In the genomic region with DNA sequence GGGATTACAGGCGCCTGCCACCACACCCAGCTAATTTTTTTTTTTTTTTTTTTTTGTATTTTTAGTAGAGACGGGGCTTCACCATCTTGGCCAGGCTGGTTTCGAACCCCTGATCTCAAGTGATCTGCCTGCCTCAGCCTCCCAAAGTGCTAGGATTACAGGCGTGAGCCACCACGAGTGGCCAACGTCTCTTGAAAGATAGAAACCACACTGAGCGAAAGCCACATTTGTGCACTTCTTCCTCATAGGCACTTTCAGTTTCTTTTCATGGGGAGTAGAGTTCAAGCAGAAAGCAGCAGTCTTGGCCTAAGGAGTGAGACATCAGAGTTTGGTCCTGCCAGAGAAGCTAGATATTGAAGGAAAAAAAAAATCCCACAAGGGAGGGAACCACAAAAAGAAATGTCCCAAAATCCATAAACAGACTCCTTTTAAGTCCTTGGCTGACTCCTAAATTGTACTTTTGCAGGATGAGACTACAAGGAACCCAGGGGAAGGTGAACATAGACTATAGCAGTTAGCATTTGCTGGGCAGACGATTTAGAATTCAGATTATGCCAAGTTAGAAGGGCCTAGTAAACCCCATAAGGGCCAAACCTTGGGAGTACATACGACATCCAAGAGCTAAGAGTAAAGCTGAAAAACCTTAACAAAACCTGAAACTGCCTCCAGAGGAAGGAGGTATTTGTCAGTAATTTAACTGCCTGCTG, we compare ENCODE assay signal across 8 cellular contexts. TPM values are rescaled to one million over a fixed set of nuclear protein-coding genes. Genes with fewer than 3 reads are reported as not detected.
A peak's percentile ranks its signal among the peaks of the same experiment; 100 is the strongest.
DNase-seq lines count a peak whose midpoint lies in the region; ATAC-seq and TF ChIP-seq lines count a peak whose summit lies in the region.

No MANE protein-coding gene starts in this region.

- H3K4me2 ChIP-seq in PC-9 = no peak overlapping the region

- H3K4me1 ChIP-seq in PC-9 (replicated peaks; ENCODE audit: insufficient read depth) = no peaks in the 10 kb centered on the region

- DNase-seq in activated T-cell treated with anti-CD3 and anti-CD28 coated beads for 4 hours (peak; percentile 9), nephron progenitor cell (no peak), PC-9 (no peak), foreskin fibroblast (no peak), GOT3 (lab: John Stamatoyannopoulos, UW) (no peak)
- no peak for DNase-seq in NK-92 treated with Interleukin-12 subunit alpha and Interleukin-12 subunit beta, amount 100 ng/mL, for 24 hours (lab: John Stamatoyannopoulos, UW)

- H3K9me3 ChIP-seq in PC-9 (ENCODE audit: insufficient read depth, low read depth) = no peaks in the 10 kb centered on the region

- no peaks in the 10 kb centered on the region for H3F3A ChIP-seq in PC-9 (ENCODE audit: insufficient read depth, low read depth)

- peaks cover 36% of the 10 kb centered on the region for H3K36me3 Mint-ChIP-seq in nephron progenitor cell (ENCODE audit: low read depth)

- H3K4me3 Mint-ChIP-seq in nephron progenitor cell = no peak overlapping the region

- H3K9me3 Mint-ChIP-seq in nephron progenitor cell = peaks cover 4% of the 10 kb centered on the region

- peaks cover 2% of the 10 kb centered on the region for H3K27me3 Mint-ChIP-seq in nephron progenitor cell (ENCODE audit: low read depth, poor library complexity)

- TF ChIP-seq CTCF in nephron progenitor cell (IDR thresholded peaks at IDR 0.05) = no peak
- no peak for TF ChIP-seq CTCF in PC-9 (conservative IDR thresholded peaks at IDR 0.05)
- no peak for TF ChIP-seq CTCF in foreskin fibroblast (IDR thresholded peaks at IDR 0.05; ENCODE audit: low read depth, low read length)

- H3K4me1 Mint-ChIP-seq in nephron progenitor cell = peaks cover 39% of the 10 kb centered on the region

- BruUV-seq in PC-9 (replicated peaks; lab: Mats Ljungman, UMichigan) = no TSS peak

- no peaks in the 10 kb centered on the region for H3K27me3 ChIP-seq in PC-9 (ENCODE audit: insufficient read depth, low read depth)

- no peak overlapping the region for H2AFZ ChIP-seq in PC-9

- CTCF ChIA-PET in PC-9 (lab: Charles Lee) = interaction anchor here (0.9 kb wide), 1 partner anchor 10 kb away, joined by 3 read pairs; no protein-coding TSS in a partner anchor

- H3K27ac ChIP-seq in PC-9 = no peak overlapping the region

- H4K20me1 ChIP-seq in PC-9 (ENCODE audit: insufficient read depth) = no peaks in the 10 kb centered on the region

- POLR2A ChIA-PET in PC-9 (lab: Charles Lee; ENCODE audit: unreplicated experiment) = interaction anchor here (0.7 kb wide), 1 partner anchor 221 kb away, joined by 6 read pairs; no protein-coding TSS in a partner anchor

- no peaks in the 10 kb centered on the region for H3K9me2 ChIP-seq in PC-9 (ENCODE audit: insufficient read depth)

- H3K36me3 ChIP-seq in PC-9 (ENCODE audit: low read depth) = no peaks in the 10 kb centered on the region

- intact Hi-C loops in PC-9 (cut with micrococcal nuclease; ENCODE audit: unreplicated experiment) = loop anchor here (1.0 to 10.0 kb wide), 2 partner anchors 40 to 48 kb away; no protein-coding TSS in a partner anchor

- peak; percentile 92 for ATAC-seq in GM19468 (IDR thresholded peaks at IDR 0.05; ENCODE audit: extremely low read depth, unreplicated experiment)
- peak; percentile 63 for ATAC-seq in HG03439 (IDR thresholded peaks at IDR 0.05; ENCODE audit: unreplicated experiment)

- no peak overlapping the region for H3K4me3 ChIP-seq in PC-9
- no peak overlapping the region for H3K4me3 ChIP-seq in foreskin fibroblast (ENCODE audit: low read depth in 1 of 2, low read length in 2 of 2)

- H3K79me2 ChIP-seq in PC-9 (ENCODE audit: low read depth) = no peaks in the 10 kb centered on the region

- peak overlapping the region; percentile 88 for H3K27ac Mint-ChIP-seq in nephron progenitor cell

RNA-seq across cellular contexts. Expression of gene GLIPR2, which starts 43.9 kb away (rescaled TPM):
- total RNA-seq in PC-9 (2021) = 3.9 and 7.7 TPM in 2 replicates

RNA-seq across cellular contexts. Expression of gene RECK, which starts 55.9 kb away (rescaled TPM):
- 2.1 and 2.5 TPM in 2 replicates for total RNA-seq in PC-9 (2021)
